Comparison of ENCODE assay signal across 9 cellular contexts in the genomic region with DNA sequence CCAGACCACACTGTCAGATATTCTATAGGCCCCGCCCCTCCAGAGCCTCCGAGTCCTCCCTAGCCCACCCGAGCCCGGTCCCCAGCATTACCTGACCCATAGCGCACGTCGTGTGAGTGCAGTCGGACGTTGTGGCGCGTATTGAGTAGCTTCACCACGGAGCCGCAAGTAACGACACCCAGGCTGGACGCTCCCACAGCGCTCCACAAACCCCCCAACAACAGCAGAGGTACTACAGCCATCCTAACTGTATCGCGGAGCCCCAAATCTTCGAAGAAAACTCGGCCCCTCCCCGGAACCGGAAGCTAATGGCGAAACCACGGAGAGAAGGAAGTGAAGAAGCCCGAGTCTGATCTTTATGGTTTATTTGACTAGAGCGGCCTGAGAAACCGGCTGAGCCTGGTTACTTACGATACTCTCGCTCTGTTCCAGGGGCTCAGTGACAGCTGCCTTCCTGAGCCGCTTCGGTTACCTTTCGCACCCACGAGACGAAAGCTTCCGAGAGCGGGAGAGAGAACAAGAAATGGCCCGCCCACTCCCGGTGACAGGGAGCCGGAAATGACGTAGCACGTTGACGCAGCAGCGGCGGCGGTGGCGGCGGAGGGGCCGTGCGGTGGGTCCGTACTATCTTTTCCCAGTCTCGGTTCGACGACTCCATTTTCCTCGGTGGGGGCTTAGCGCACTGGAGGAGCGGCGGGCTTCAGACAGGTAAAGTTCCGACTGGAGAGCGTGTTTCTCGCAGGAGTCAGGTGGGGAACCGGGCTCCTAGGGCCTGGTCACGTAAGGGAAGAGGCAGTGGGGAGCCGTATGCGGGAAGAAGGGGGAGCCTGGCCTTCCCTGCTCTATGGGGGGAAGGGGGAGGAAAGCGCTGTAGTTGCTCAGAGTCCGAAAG. TPM values are rescaled to one million over a fixed set of nuclear protein-coding genes. Genes with fewer than 3 reads are reported as not detected.
DNase-seq lines count a peak whose midpoint lies in the region; ATAC-seq, FAIRE-seq and TF ChIP-seq lines count a peak whose summit lies in the region.
"Had no signal": no experiment of that assay in that cellular context is flagged by ENCODE, and none has a peak within 500 bp of the region (broad histone marks: within the 10 kb centered on the region; RNA-seq: fewer than 3 reads in every experiment).

A gene with protein sequence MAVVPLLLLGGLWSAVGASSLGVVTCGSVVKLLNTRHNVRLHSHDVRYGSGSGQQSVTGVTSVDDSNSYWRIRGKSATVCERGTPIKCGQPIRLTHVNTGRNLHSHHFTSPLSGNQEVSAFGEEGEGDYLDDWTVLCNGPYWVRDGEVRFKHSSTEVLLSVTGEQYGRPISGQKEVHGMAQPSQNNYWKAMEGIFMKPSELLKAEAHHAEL (minus strand): TSS at position 272 of the 892 bp plus-strand sequence. CDS start 30 bp downstream, at position 242.
A gene (plus strand): TSS at position 571 of the 892 bp plus-strand sequence. CDS start 11,197 bp downstream, outside the sequence.

- ATAC-seq in GM19023 (IDR thresholded peaks at IDR 0.05; ENCODE audit: unreplicated experiment) (peak; percentile 88), HG03280 (IDR thresholded peaks at IDR 0.05; ENCODE audit: unreplicated experiment) (peak; percentile 85)

- H3K4me1 ChIP-seq in keratinocyte (ENCODE audit: control insufficient read depth, extremely low read depth, insufficient read depth, low read length) = peaks cover 19% of the 10 kb centered on the region

- no peaks in the 10 kb centered on the region for H3K9me1 ChIP-seq in keratinocyte (ENCODE audit: control insufficient read depth, extremely low read depth, insufficient read depth, low read length)

- H3K36me3 ChIP-seq in keratinocyte (ENCODE audit: control insufficient read depth in 2 of 2, extremely low read depth in 1 of 2, insufficient read depth in 2 of 2, low read length in 2 of 2) = peaks cover 4 to 5% of the 10 kb centered on the region in 2 experiments

- dilution Hi-C loops in keratinocyte (cut with MboI; ENCODE audit: extremely low pct_ligation_motif_present, low sequenced_read_pairs) = no loop called here

- H3K27me3 ChIP-seq in keratinocyte (ENCODE audit: control insufficient read depth, extremely low read depth, insufficient read depth, low read length) = no peaks in the 10 kb centered on the region

- H3K27ac ChIP-seq in keratinocyte (ENCODE audit: control insufficient read depth, insufficient read depth, low read length) = peak within 1 kb of the TSS; percentile 93

- FAIRE-seq in keratinocyte (lab: Jason Lieb, UNC) = no peak
- FAIRE-seq: colon had no signal

- peaks cover 83% of the 10 kb centered on the region for H3K79me2 ChIP-seq in keratinocyte (ENCODE audit: control insufficient read depth, insufficient read depth, low read length)

- H3K4me3 ChIP-seq in keratinocyte (ENCODE audit: control insufficient read depth in 2 of 3, extremely low read depth in 1 of 3, insufficient read depth in 2 of 3, low read depth in 1 of 3, low read length in 3 of 3) = peak within 1 kb of the TSS; percentile 53 to 93 (median 78)

- no peaks in the 10 kb centered on the region for H3K9me3 ChIP-seq in keratinocyte (ENCODE audit: control insufficient read depth, low read depth, low read length)

- no peak for TF ChIP-seq CTCF in keratinocyte (optimal IDR thresholded peaks at IDR 0.05 in 1 of 3, IDR thresholded peaks at IDR 0.05 in 1 of 3, conservative IDR thresholded peaks at IDR 0.05 in 1 of 3; ENCODE audit: extremely low read depth in 1 of 3, insufficient read depth in 2 of 3, low read length in 3 of 3)

- no peaks in the 10 kb centered on the region for H4K20me1 ChIP-seq in keratinocyte (ENCODE audit: control insufficient read depth, extremely low read depth, insufficient read depth, low read length)

- peak within 1 kb of the TSS; percentile 99 for H3K4me2 ChIP-seq in keratinocyte (ENCODE audit: control insufficient read depth, extremely low read depth, insufficient read depth, low read depth, low read length)

- peak; percentile 96 for DNase-seq in AG20443 (ENCODE audit: low spot score)
- DNase-seq in NCI-H446 (lab: John Stamatoyannopoulos, UW) = peak; percentile 81 to 83
- peak; percentile 89 for DNase-seq in activated CD4-positive, CD25-positive, alpha-beta regulatory T cell treated with anti-CD3 and anti-CD28 coated beads, Interleukin-2, amount 50 U/mL, for 16 hours (ENCODE audit: low read depth, low spot score)
- DNase-seq in central memory CD4-positive, alpha-beta T cell = peak; percentile 93
- DNase-seq in keratinocyte (ENCODE audit: low read depth, low spot score) = no peak
- peak; percentile 85 to 91 for DNase-seq in stimulated activated CD4-positive, alpha-beta T cell treated with anti-CD3 and anti-CD28 coated beads, Interleukin-15, amount 100 ng/mL, for 1 hour (ENCODE audit: low read depth in 1 of 2, low spot score in 1 of 2)

- peak within 1 kb of the TSS; percentile 96 for H3K9ac ChIP-seq in keratinocyte (ENCODE audit: control insufficient read depth, extremely low read depth, insufficient read depth, low read length)

- H2AFZ ChIP-seq in keratinocyte (ENCODE audit: control insufficient read depth, low read length) = peak within 1 kb of the TSS; percentile 85

RNA-seq across cellular contexts. Expression of the first gene that starts in this region (rescaled TPM):
- 61.5 to 86.8 TPM (median 68.0 TPM) in 3 replicates for polyA plus RNA-seq in keratinocyte
- polyA plus RNA-seq in keratinocyte (2011; ENCODE audit: low read depth) = 22.2 TPM
- 52.3 and 76.9 TPM in 2 replicates for polyA plus RNA-seq in keratinocyte (2011; cell fraction: cytosol; rRNA removed)
- polyA plus RNA-seq in keratinocyte (2011; cell fraction: nucleus; rRNA removed) = 116 and 122 TPM in 2 replicates
- 51.2 and 60.4 TPM in 2 replicates for polyA plus RNA-seq in keratinocyte (2012; ENCODE audit: low replicate concordance)
- 33.7 to 60.5 TPM (median 46.5 TPM) in 3 replicates for polyA minus RNA-seq in keratinocyte
- 37.6 TPM for polyA minus RNA-seq in keratinocyte (2011; cell fraction: cytosol; rRNA and poly(A)+ RNA removed)
- polyA minus RNA-seq in keratinocyte (2011; cell fraction: nucleus; rRNA and poly(A)+ RNA removed) = 22.3 and 39.9 TPM in 2 replicates

RNA-seq across cellular contexts. Expression of the second gene that starts in this region (rescaled TPM):
- 27.3 to 33.1 TPM (median 32.1 TPM) in 3 replicates for polyA plus RNA-seq in keratinocyte
- 73.2 TPM for polyA plus RNA-seq in keratinocyte (2011; ENCODE audit: low read depth)
- 22.0 and 25.6 TPM in 2 replicates for polyA plus RNA-seq in keratinocyte (2011; cell fraction: cytosol; rRNA removed)
- 90.1 and 96.3 TPM in 2 replicates for polyA plus RNA-seq in keratinocyte (2011; cell fraction: nucleus; rRNA removed)
- 25.9 and 45.9 TPM in 2 replicates for polyA plus RNA-seq in keratinocyte (2012; ENCODE audit: low replicate concordance)
- polyA minus RNA-seq in keratinocyte = 51.3 to 115 TPM (median 60.7 TPM) in 3 replicates
- 16.5 TPM for polyA minus RNA-seq in keratinocyte (2011; cell fraction: cytosol; rRNA and poly(A)+ RNA removed)
- polyA minus RNA-seq in keratinocyte (2011; cell fraction: nucleus; rRNA and poly(A)+ RNA removed) = 77.3 and 86.8 TPM in 2 replicates
